ENCODE assay signal across 1 cellular context in the genomic region with DNA sequence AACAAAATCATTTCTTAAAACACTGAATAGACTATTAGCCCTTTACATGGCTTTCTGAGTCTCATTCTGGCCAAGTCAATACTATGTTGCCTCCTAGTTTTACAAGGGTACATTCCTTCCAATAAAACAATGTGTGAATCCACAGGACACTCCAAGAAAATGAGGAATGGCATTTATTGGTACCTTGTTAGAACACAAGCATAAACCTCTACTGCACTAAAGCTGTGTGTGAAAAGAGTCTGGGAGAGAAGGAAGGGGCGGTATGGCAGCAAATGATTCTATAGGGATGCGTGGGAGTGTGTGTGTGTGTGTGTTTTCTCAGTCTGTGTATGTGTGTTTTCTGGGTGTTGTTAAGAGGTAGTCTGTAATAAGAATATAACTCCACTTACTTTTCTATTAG.
TF ChIP-seq lines count a peak whose summit lies in the region.

No MANE protein-coding gene starts in this region.

TF ChIP-seq in IMR-90, 13 proteins besides CTCF, POLR2A, EP300 and RAD21:
- no peak for TF ChIP-seq MAZ (IDR thresholded peaks at IDR 0.05; ENCODE audit: borderline replicate concordance, low read depth, low read length)
- TF ChIP-seq NFE2L2 (IDR thresholded peaks at IDR 0.05; ENCODE audit: low read depth, low read length) = no peak
- TF ChIP-seq BHLHE40 (IDR thresholded peaks at IDR 0.05; ENCODE audit: low read depth, low read length) = no peak
- no peak for TF ChIP-seq CHD1 (IDR thresholded peaks at IDR 0.05; ENCODE audit: low read depth, low read length)
